11 cellular contexts compared by ENCODE assay signal in the genomic region with DNA sequence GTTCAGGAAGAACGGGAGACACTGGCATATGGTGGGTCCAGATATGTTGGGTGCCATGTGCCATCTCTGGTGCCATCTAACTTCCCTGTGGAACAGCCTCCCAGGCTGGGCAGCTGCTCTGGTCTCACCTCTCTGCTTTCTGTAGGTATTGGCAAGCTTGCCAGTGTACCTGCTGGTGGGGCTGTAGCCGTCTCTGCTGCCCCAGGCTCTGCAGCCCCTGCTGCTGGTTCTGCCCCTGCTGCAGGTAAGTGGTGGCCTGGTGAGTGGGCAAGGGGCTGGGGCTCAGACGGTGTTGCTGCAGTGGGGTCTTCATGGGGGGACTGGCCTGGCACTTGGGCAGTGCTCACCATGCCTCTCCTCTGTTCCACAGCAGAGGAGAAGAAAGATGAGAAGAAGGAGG. TPM values are rescaled to one million over a fixed set of nuclear protein-coding genes. Genes with fewer than 3 reads are reported as not detected.
DNase-seq lines count a peak whose midpoint lies in the region; ATAC-seq and TF ChIP-seq lines count a peak whose summit lies in the region.
"Had no signal": no experiment of that assay in that cellular context is flagged by ENCODE, and none has a peak within 500 bp of the region (broad histone marks: within the 10 kb centered on the region; RNA-seq: fewer than 3 reads in every experiment).

No MANE protein-coding gene starts in this region.

- no peak for ATAC-seq in CD4-positive, alpha-beta T cell (ENCODE audit: poor library complexity)
- ATAC-seq in left lung (no peak), GM18520 (IDR thresholded peaks at IDR 0.05; ENCODE audit: unreplicated experiment) (no peak)

- H3K4me3 Mint-ChIP-seq in CD4-positive, alpha-beta T cell: peak overlapping the region; percentile 82
- H3K4me3 Mint-ChIP-seq in HFFc6: peak overlapping the region; percentile 26; the same call in 1 of the 2 replicates
- peak overlapping the region; percentile 37 for H3K4me3 Mint-ChIP-seq in activated T-helper 2 cell treated with anti-CD3 and anti-CD28 coated beads, Interferon-gamma antibody, Interleukin-2, Interleukin-4, amounts not matched to agents 10 μg/mL and 5 μg/mL and 100 μg/mL, durations not matched to agents 14 hours and 24 hours and 36 hours (ENCODE audit: low read depth)
- H3K4me3 Mint-ChIP-seq in nephron: peak overlapping the region; percentile 87 to 90 (median 87)

- no peak overlapping the region for H3K27ac ChIP-seq in CD4-positive, alpha-beta T cell (ENCODE audit: low read depth, low read length)
- H3K27ac ChIP-seq in left lung (no peak overlapping the region), mammary epithelial cell (ENCODE audit: insufficient read depth, low read depth, low read length) (no peak overlapping the region)
- H3K27ac ChIP-seq: prostate gland had no signal

- dilution Hi-C loops in mammary epithelial cell (cut with HindIII; ENCODE audit: low sequenced_read_pairs): loop anchor here (10.0 kb wide), 1 partner anchor 308 kb away; a partner anchor contains a TSS

- H3K36me3 ChIP-seq in left lung (peaks cover 3 to 47% of the 10 kb centered on the region in 2 donors), mammary epithelial cell (ENCODE audit: insufficient read depth, low read length) (peaks cover 23% of the 10 kb centered on the region)

- in situ Hi-C loops in mammary epithelial cell (cut with MboI; ENCODE audit: low sequenced_read_pairs in 2 of 2): no loop called here

- H3K4me2 ChIP-seq in mammary epithelial cell (ENCODE audit: insufficient read depth, low read depth, low read length): no peak overlapping the region

- no peak for TF ChIP-seq CTCF in CD4-positive, alpha-beta T cell (IDR thresholded peaks at IDR 0.05)
- TF ChIP-seq CTCF in HFFc6 (IDR thresholded peaks at IDR 0.05) (no peak), nephron (IDR thresholded peaks at IDR 0.05; ENCODE audit: unreplicated experiment in 3 of 3) (no peak), left lung (IDR thresholded peaks at IDR 0.05) (no peak), mammary epithelial cell (conservative IDR thresholded peaks at IDR 0.05 in 1 of 2, IDR thresholded peaks at IDR 0.05 in 1 of 2; ENCODE audit: extremely low read depth in 1 of 2, insufficient read depth in 1 of 2, low read depth in 1 of 2, low read length in 2 of 2) (no peak)

- 94% methylated on average over 2 of the region's 3 CpGs for WGBS in mammary epithelial cell (ENCODE audit: low coverage, missing lambda C conversion rate)

- H4K20me1 ChIP-seq in mammary epithelial cell (ENCODE audit: insufficient read depth, low read length): no peaks in the 10 kb centered on the region

- no peak overlapping the region for H3K27ac Mint-ChIP-seq in CD4-positive, alpha-beta T cell
- H3K27ac Mint-ChIP-seq in HFFc6 (peak overlapping the region; percentile 73), nephron (no peak overlapping the region)
- peak overlapping the region; percentile 42 for H3K27ac Mint-ChIP-seq in activated T-helper 2 cell treated with anti-CD3 and anti-CD28 coated beads, Interferon-gamma antibody, Interleukin-2, Interleukin-4, amounts not matched to agents 10 μg/mL and 5 μg/mL and 100 μg/mL, durations not matched to agents 14 hours and 24 hours and 36 hours

- H2AFZ ChIP-seq in mammary epithelial cell (ENCODE audit: low read depth, low read length): no peak overlapping the region

- H3K27me3 Mint-ChIP-seq in CD4-positive, alpha-beta T cell: no peaks in the 10 kb centered on the region
- H3K27me3 Mint-ChIP-seq in HFFc6 (ENCODE audit: insufficient read depth) (peaks cover 25% of the 10 kb centered on the region), nephron (ENCODE audit: low read depth) (peaks cover 3% of the 10 kb centered on the region)
- H3K27me3 Mint-ChIP-seq in activated T-helper 2 cell treated with anti-CD3 and anti-CD28 coated beads, Interferon-gamma antibody, Interleukin-2, Interleukin-4, amounts not matched to agents 10 μg/mL and 5 μg/mL and 100 μg/mL, durations not matched to agents 14 hours and 24 hours and 36 hours (ENCODE audit: low read depth): no peaks in the 10 kb centered on the region

- H3K4me1 Mint-ChIP-seq in CD4-positive, alpha-beta T cell (ENCODE audit: low read depth): peaks cover 35% of the 10 kb centered on the region
- H3K4me1 Mint-ChIP-seq in HFFc6 (ENCODE audit: low read depth) (peaks cover 32% of the 10 kb centered on the region), nephron (peaks cover 20% of the 10 kb centered on the region)
- H3K4me1 Mint-ChIP-seq in activated T-helper 2 cell treated with anti-CD3 and anti-CD28 coated beads, Interferon-gamma antibody, Interleukin-2, Interleukin-4, amounts not matched to agents 10 μg/mL and 5 μg/mL and 100 μg/mL, durations not matched to agents 14 hours and 24 hours and 36 hours (ENCODE audit: low read depth): peaks cover 15% of the 10 kb centered on the region

- DNase-seq in CD4-positive, alpha-beta T cell: no peak
- DNase-seq in HFFc6: no peak
- no peak for DNase-seq in activated T-helper 2 cell treated with anti-CD3 and anti-CD28 coated beads, Interferon-gamma antibody, Interleukin-2, Interleukin-4, amounts not matched to agents 10 μg/mL and 5 μg/mL and 100 μg/mL, durations not matched to agents 14 hours and 24 hours and 36 hours (ENCODE audit: low spot score)
- no peak for DNase-seq in left lung
- no peak for DNase-seq in mammary epithelial cell
- no peak for DNase-seq in activated CD4-positive, alpha-beta T cell treated with anti-CD3 and anti-CD28 coated beads for 1 hour
- DNase-seq: caudate nucleus; stimulated activated CD4-positive, alpha-beta T cell treated with anti-CD3 and anti-CD28 coated beads, Interleukin-4, amount 100 ng/mL, for 24 hours had no signal

- H3K27me3 ChIP-seq in CD4-positive, alpha-beta T cell (ENCODE audit: control insufficient read depth, insufficient read depth, low read length): no peaks in the 10 kb centered on the region
- H3K27me3 ChIP-seq in left lung: no peaks in the 10 kb centered on the region
- H3K27me3 ChIP-seq in mammary epithelial cell (ENCODE audit: insufficient read depth, low read length): no peaks in the 10 kb centered on the region

- no peak overlapping the region for H3K9ac ChIP-seq in mammary epithelial cell (ENCODE audit: insufficient read depth, low read length)

- H3K4me3 ChIP-seq in left lung (no peak overlapping the region), mammary epithelial cell (replicated peaks in 1 of 3; ENCODE audit: insufficient read depth in 1 of 3, low read depth in 2 of 3, low read length in 3 of 3) (no peak overlapping the region)
- H3K4me3 ChIP-seq: prostate gland had no signal

- intact Hi-C loops in CD4-positive, alpha-beta T cell (cut with DNase I, micrococcal nuclease): no loop called here
- intact Hi-C loops in activated T-helper 2 cell treated with anti-CD3 and anti-CD28 coated beads, Interferon-gamma antibody, Interleukin-2, Interleukin-4, amounts not matched to agents 10 μg/mL and 5 μg/mL and 100 μg/mL, durations not matched to agents 14 hours and 24 hours and 36 hours (cut with micrococcal nuclease): no loop called here
- intact Hi-C loops in left lung (cut with DNase I) (no loop called here), mammary epithelial cell (cut with micrococcal nuclease) (no loop called here)

- CTCF ChIA-PET in CD4-positive, alpha-beta T cell (lab: Charles Lee): no interaction called here
- CTCF ChIA-PET in mammary epithelial cell (lab: Charles Lee; ENCODE audit: low non-redundant PET): no interaction called here

- H3K4me1 ChIP-seq in left lung (peaks cover 16 to 42% of the 10 kb centered on the region in 2 donors), mammary epithelial cell (ENCODE audit: insufficient read depth, low read length) (peaks cover 13% of the 10 kb centered on the region)

- BruUV-seq in mammary epithelial cell (replicated peaks; lab: Mats Ljungman, UMichigan): no TSS peak

- no peaks in the 10 kb centered on the region for H3K9me3 ChIP-seq in CD4-positive, alpha-beta T cell (ENCODE audit: control insufficient read depth, low read length)
- H3K9me3 ChIP-seq in left lung (no peaks in the 10 kb centered on the region), mammary epithelial cell (replicated peaks; ENCODE audit: insufficient read depth, low read length) (no peaks in the 10 kb centered on the region)
- H3K9me3 ChIP-seq: prostate gland had no signal

- H3K9me3 Mint-ChIP-seq in CD4-positive, alpha-beta T cell: no peaks in the 10 kb centered on the region
- H3K9me3 Mint-ChIP-seq in HFFc6: no peaks in the 10 kb centered on the region
- H3K9me3 Mint-ChIP-seq in activated T-helper 2 cell treated with anti-CD3 and anti-CD28 coated beads, Interferon-gamma antibody, Interleukin-2, Interleukin-4, amounts not matched to agents 10 μg/mL and 5 μg/mL and 100 μg/mL, durations not matched to agents 14 hours and 24 hours and 36 hours: no peaks in the 10 kb centered on the region
- H3K9me3 Mint-ChIP-seq in nephron: no peaks in the 10 kb centered on the region

- POLR2A ChIA-PET in CD4-positive, alpha-beta T cell (lab: Charles Lee): no interaction called here

- H3K36me3 Mint-ChIP-seq in CD4-positive, alpha-beta T cell (ENCODE audit: low read depth): peaks cover 36% of the 10 kb centered on the region
- H3K36me3 Mint-ChIP-seq in HFFc6 (ENCODE audit: low read depth) (peaks cover 30% of the 10 kb centered on the region), nephron (ENCODE audit: low read depth) (peaks cover 22% of the 10 kb centered on the region)
- peaks cover 46% of the 10 kb centered on the region for H3K36me3 Mint-ChIP-seq in activated T-helper 2 cell treated with anti-CD3 and anti-CD28 coated beads, Interferon-gamma antibody, Interleukin-2, Interleukin-4, amounts not matched to agents 10 μg/mL and 5 μg/mL and 100 μg/mL, durations not matched to agents 14 hours and 24 hours and 36 hours (ENCODE audit: low read depth)

- H3K79me2 ChIP-seq in mammary epithelial cell (ENCODE audit: insufficient read depth, low read length): peaks cover 53% of the 10 kb centered on the region

RNA-seq across cellular contexts. Expression of a gene that starts 2.6 kb away (rescaled TPM):
- total RNA-seq in CD4-positive, alpha-beta T cell: 1,000 to 10,000 TPM; 5,234 to 5,390 TPM
- total RNA-seq in HFFc6 (2021; fragmentation: NEBNext Ultra II Directional; extraction: Animal tissue kit (Norgen Biotek cat#: 25700)): 1,000 to 10,000 TPM; 1,532 to 1,781 (median 1,709) TPM
- 2,210 and 2,217 TPM in 2 replicates for total RNA-seq in activated T-helper 2 cell treated with anti-CD3 and anti-CD28 coated beads, Interferon-gamma antibody, Interleukin-2, Interleukin-4, amounts not matched to agents 10 μg/mL and 5 μg/mL and 100 μg/mL, durations not matched to agents 14 hours and 24 hours and 36 hours
- total RNA-seq in left lung: 1,000 to 10,000 TPM; 1,620 to 1,802 TPM
- total RNA-seq in mammary epithelial cell: 1,000 to 10,000 TPM in 1 of 2 donors, 100 to 1,000 TPM in 1; 135 to 1,487 TPM
- polyA plus RNA-seq in mammary epithelial cell: 1,296 TPM
- 737 TPM for polyA minus RNA-seq in mammary epithelial cell

RNA-seq across cellular contexts. Expression of a gene that starts 6.3 kb away (rescaled TPM):
- total RNA-seq in CD4-positive, alpha-beta T cell: 100 to 1,000 TPM; 202 to 220 TPM
- 100 to 1,000 TPM; 103 to 148 (median 130) TPM for total RNA-seq in HFFc6 (2021; fragmentation: NEBNext Ultra II Directional; extraction: Animal tissue kit (Norgen Biotek cat#: 25700))
- 56.1 and 59.8 TPM in 2 replicates for total RNA-seq in activated T-helper 2 cell treated with anti-CD3 and anti-CD28 coated beads, Interferon-gamma antibody, Interleukin-2, Interleukin-4, amounts not matched to agents 10 μg/mL and 5 μg/mL and 100 μg/mL, durations not matched to agents 14 hours and 24 hours and 36 hours
- total RNA-seq in left lung (100 to 1,000 TPM in 1 of 2 donors, 10 to 100 TPM in 1; 96.3 to 128 TPM), mammary epithelial cell (10 to 100 TPM; 14.7 to 62.6 TPM)
- polyA plus RNA-seq in mammary epithelial cell: 13.7 TPM
- polyA minus RNA-seq in mammary epithelial cell: 17.2 TPM

RNA-seq across cellular contexts. Expression of a gene that starts 7.4 kb away (rescaled TPM):
- 10 to 100 TPM; 32.6 to 33.0 TPM for total RNA-seq in CD4-positive, alpha-beta T cell
- 10 to 100 TPM; 11.0 to 15.9 (median 13.7) TPM for total RNA-seq in HFFc6 (2021; fragmentation: NEBNext Ultra II Directional; extraction: Animal tissue kit (Norgen Biotek cat#: 25700))
- total RNA-seq in activated T-helper 2 cell treated with anti-CD3 and anti-CD28 coated beads, Interferon-gamma antibody, Interleukin-2, Interleukin-4, amounts not matched to agents 10 μg/mL and 5 μg/mL and 100 μg/mL, durations not matched to agents 14 hours and 24 hours and 36 hours: 27.3 and 27.6 TPM in 2 replicates
- total RNA-seq in left lung (10 to 100 TPM; 13.8 to 18.6 TPM), mammary epithelial cell (10 to 100 TPM in 1 of 2 donors, 1 to 10 TPM in 1; 4.5 to 19.2 TPM)
- polyA plus RNA-seq in mammary epithelial cell: 9.3 TPM
- polyA minus RNA-seq in mammary epithelial cell: 1.8 TPM

RNA-seq across cellular contexts. Expression of a gene that starts 14.3 kb away (rescaled TPM):
- 10 to 100 TPM in 1 of 2 experiments, 1 to 10 TPM in 1; 9.1 to 11.1 TPM for total RNA-seq in CD4-positive, alpha-beta T cell
- total RNA-seq in HFFc6 (2021; fragmentation: NEBNext Ultra II Directional; extraction: Animal tissue kit (Norgen Biotek cat#: 25700)): 10 to 100 TPM; 39.7 to 47.3 (median 42.9) TPM
- 58.7 and 64.5 TPM in 2 replicates for total RNA-seq in activated T-helper 2 cell treated with anti-CD3 and anti-CD28 coated beads, Interferon-gamma antibody, Interleukin-2, Interleukin-4, amounts not matched to agents 10 μg/mL and 5 μg/mL and 100 μg/mL, durations not matched to agents 14 hours and 24 hours and 36 hours
- total RNA-seq in left lung (10 to 100 TPM; 28.9 to 29.4 TPM), mammary epithelial cell (10 to 100 TPM in 1 of 2 donors, 1 to 10 TPM in 1; 7.3 to 29.5 TPM)
- 19.4 TPM for polyA plus RNA-seq in mammary epithelial cell
- 11.3 TPM for polyA minus RNA-seq in mammary epithelial cell

RNA-seq across cellular contexts. Expression of a gene that starts 15.3 kb away (rescaled TPM):
- total RNA-seq in CD4-positive, alpha-beta T cell: under 1 TPM in 1 of 2 experiments, not detected in 1; 0.33 TPM
- total RNA-seq in HFFc6 (2021; fragmentation: NEBNext Ultra II Directional; extraction: Animal tissue kit (Norgen Biotek cat#: 25700)): 1 to 10 TPM in 4 of 6 experiments, under 1 TPM in 2; 0.63 to 2.2 (median 1.2) TPM
- 4.9 and 5.1 TPM in 2 replicates for total RNA-seq in activated T-helper 2 cell treated with anti-CD3 and anti-CD28 coated beads, Interferon-gamma antibody, Interleukin-2, Interleukin-4, amounts not matched to agents 10 μg/mL and 5 μg/mL and 100 μg/mL, durations not matched to agents 14 hours and 24 hours and 36 hours
- 10 to 100 TPM; 22.6 to 32.1 TPM for total RNA-seq in left lung
- under 1 TPM in 1 of 2 donors, not detected in 1; 0.17 TPM for total RNA-seq in mammary epithelial cell
- 0.25 TPM for polyA plus RNA-seq in mammary epithelial cell
- not detected for polyA minus RNA-seq in mammary epithelial cell

Comparison
In these comparisons a context has a peak if more than half of its experiments do, and no peak if none do; other contexts are left out.
1. H3K27ac Mint-ChIP-seq: peak in HFFc6 (single experiment) and activated T-helper 2 cell treated with anti-CD3 and anti-CD28 coated beads, Interferon-gamma antibody, Interleukin-2, Interleukin-4, amounts not matched to agents 10 μg/mL and 5 μg/mL and 100 μg/mL, durations not matched to agents 14 hours and 24 hours and 36 hours (single experiment); none in CD4-positive, alpha-beta T cell (single experiment) and nephron (0 of 3).
2. H3K4me3 Mint-ChIP-seq: peak in every context shown above with its lines; median percentile 87 in nephron; 82 in CD4-positive, alpha-beta T cell; 37 in activated T-helper 2 cell treated with anti-CD3 and anti-CD28 coated beads, Interferon-gamma antibody, Interleukin-2, Interleukin-4, amounts not matched to agents 10 μg/mL and 5 μg/mL and 100 μg/mL, durations not matched to agents 14 hours and 24 hours and 36 hours; 26 in HFFc6.